Comparison of ENCODE assay signal across 10 cellular contexts in genomic region chr3:126394179-126394976, GRCh38. TPM values are rescaled to one million over a fixed set of nuclear protein-coding genes. Genes with fewer than 3 reads are reported as not detected.
DNase-seq lines count a peak whose midpoint lies in the region; ATAC-seq and TF ChIP-seq lines count a peak whose summit lies in the region.
"Had no signal": no experiment of that assay in that cellular context is flagged by ENCODE, and none has a peak within 500 bp of the region (broad histone marks: within the 10 kb centered on the region; RNA-seq: fewer than 3 reads in every experiment).

TSS of gene CFAP100 (plus strand) at chr3:126394909. CDS start at chr3:126396001, 1,092 bp downstream.

- intact Hi-C loops in ovary (cut with DNase I): loop anchor here in 2 of 4 donors (5.0 kb wide), 3 partner anchors 132 to 262 kb away; no protein-coding TSS in a partner anchor

- in situ Hi-C loops in HAP-1 (cut with MboI; ENCODE audit: low sequenced_read_pairs): loop anchor here (10.0 kb wide), 1 partner anchor 260 kb away; no protein-coding TSS in a partner anchor

- no peak for ATAC-seq in HG02610 (IDR thresholded peaks at IDR 0.05; ENCODE audit: unreplicated experiment)
- ATAC-seq in omental fat pad (ENCODE audit: low FRiP score): no peak

- H3K9me3 ChIP-seq in cardiac muscle cell (ENCODE audit: low read depth): no peaks in the 10 kb centered on the region
- H3K9me3 ChIP-seq in ovary: no peaks in the 10 kb centered on the region
- no peaks in the 10 kb centered on the region for H3K9me3 ChIP-seq in HAP-1

- no peak for TF ChIP-seq EP300 in ovary (IDR thresholded peaks at IDR 0.05)

- H3K27me3 ChIP-seq in cardiac muscle cell (peaks cover 38% of the 10 kb centered on the region), ovary (no peaks in the 10 kb centered on the region), HAP-1 (ENCODE audit: low read depth) (no peaks in the 10 kb centered on the region)

- H3K27ac ChIP-seq in cardiac muscle cell (no peak within 1 kb of the TSS), ovary (no peak within 1 kb of the TSS)

- TF ChIP-seq CTCF in cardiac muscle cell (IDR thresholded peaks at IDR 0.05; ENCODE audit: low read depth, low read length) (no peak), ovary (IDR thresholded peaks at IDR 0.05) (no peak), omental fat pad (IDR thresholded peaks at IDR 0.05) (no peak)

- H3K4me3 ChIP-seq in cardiac muscle cell (peak within 1 kb of the TSS; percentile 9), ovary (peak within 1 kb of the TSS; percentile 1), HAP-1 (no peak within 1 kb of the TSS)

- peaks cover 4% of the 10 kb centered on the region for H3K4me1 ChIP-seq in cardiac muscle cell (ENCODE audit: low read depth)
- peaks cover 4% of the 10 kb centered on the region for H3K4me1 ChIP-seq in ovary (ENCODE audit: insufficient read depth)
- no peaks in the 10 kb centered on the region for H3K4me1 ChIP-seq in HAP-1

- peak; percentile 80 for DNase-seq in DMS53 (lab: John Stamatoyannopoulos, UW)
- DNase-seq in SK-N-DZ (ENCODE audit: low spot score): peak; percentile 48
- DNase-seq in cardiac muscle cell (ENCODE audit: low read depth in 1 of 2, low spot score in 1 of 2): peak; percentile 67 to 84
- DNase-seq in ovary: peak; percentile 43 to 74 (median 59)
- no peak for DNase-seq in activated CD4-positive, CD25-positive, alpha-beta regulatory T cell (lab: John Stamatoyannopoulos, UW)
- no peak for DNase-seq in omental fat pad (ENCODE audit: low spot score)
- DNase-seq in HAP-1 (ENCODE audit: low spot score in 2 of 2): no peak
- DNase-seq: DND-41, Karpas-422 had no signal

- 35 to 45% (median 45%) methylated on average over 36 to 43 of the region's 43 CpGs for WGBS in ovary, 3 donors

- H3K36me3 ChIP-seq in cardiac muscle cell (no peaks in the 10 kb centered on the region), ovary (no peaks in the 10 kb centered on the region), HAP-1 (replicated peaks) (no peaks in the 10 kb centered on the region)

- TF ChIP-seq POLR2A in ovary (IDR thresholded peaks at IDR 0.05): no peak

RNA-seq across cellular contexts. Expression of gene CFAP100, which starts in this region (rescaled TPM):
- polyA plus RNA-seq in SK-N-DZ (2014; cell fraction: cytosol; rRNA removed): not detected in 2 replicates
- not detected in 2 replicates for polyA plus RNA-seq in SK-N-DZ (2014; cell fraction: nucleus; rRNA removed)
- not detected in 2 replicates for total RNA-seq in cardiac muscle cell
- polyA plus RNA-seq in cardiac muscle cell: 0.09 TPM in 1 of 2 replicates, not detected in the other
- total RNA-seq in ovary: 10 to 100 TPM in 1 of 7 donors, 1 to 10 TPM in 4, not detected in 2; 1.5 to 21.3 (median 1.7) TPM
- polyA plus RNA-seq in ovary: under 1 TPM in 1 of 2 donors, not detected in 1; 0.06 TPM
- total RNA-seq in omental fat pad: not detected

Comparison
In these comparisons a context has a peak if more than half of its experiments do, and no peak if none do; other contexts are left out.
1. Peak in DNase-seq and H3K4me3 ChIP-seq in cardiac muscle cell; RNA of the gene not detected or under 1 TPM.
2. DNase-seq: peak in DMS53 (single experiment), SK-N-DZ (single experiment) and ovary (5 of 5); none in activated CD4-positive, CD25-positive, alpha-beta regulatory T cell (0 of 4), omental fat pad (single experiment) and HAP-1 (0 of 2).